Comparison of ENCODE assay signal across 9 cellular contexts in genomic region chr19:2540646-2541454, GRCh38.
A peak's percentile ranks its signal among the peaks of the same experiment; 100 is the strongest.
DNase-seq lines count a peak whose midpoint lies in the region; ATAC-seq and TF ChIP-seq lines count a peak whose summit lies in the region.
"Had no signal": no experiment of that assay in that cellular context is flagged by ENCODE, and none has a peak within 500 bp of the region (broad histone marks: within the 10 kb centered on the region; RNA-seq: fewer than 3 reads in every experiment).

No MANE protein-coding gene starts in this region.

- H3K36me3 ChIP-seq in MG63, result no peaks in the 10 kb centered on the region

- no peaks in the 10 kb centered on the region for H3K9me3 ChIP-seq in MG63

- H3K27ac Mint-ChIP-seq in mesothelial cell of epicardium, result peak overlapping the region; percentile 99

- H3K4me3 Mint-ChIP-seq in mesothelial cell of epicardium, result peak overlapping the region; percentile 31

- peaks cover 45% of the 10 kb centered on the region for H3K4me1 Mint-ChIP-seq in mesothelial cell of epicardium

- H3K27me3 Mint-ChIP-seq in mesothelial cell of epicardium (ENCODE audit: low read depth), result no peaks in the 10 kb centered on the region

- no peaks in the 10 kb centered on the region for H3K36me3 Mint-ChIP-seq in mesothelial cell of epicardium

- peak overlapping the region; percentile 18; the same call in 1 of the 2 replicates for H3K4me3 ChIP-seq in MG63

- no peak for TF ChIP-seq CTCF in mesothelial cell of epicardium (IDR thresholded peaks at IDR 0.05; ENCODE audit: unreplicated experiment)

- peak; percentile 67 for DNase-seq in 8988T
- peak; percentile 97 for DNase-seq in MG63
- DNase-seq in epidermal melanocyte (ENCODE audit: insufficient read length, low spot score), result peak; percentile 84
- DNase-seq in mesothelial cell of epicardium (ENCODE audit: low spot score in 2 of 2, unreplicated experiment in 2 of 2), result peak; percentile 89 to 94
- no peak for DNase-seq in NCI-H187 treated with DMSO at 0.1 percent for 48 hours (lab: John Stamatoyannopoulos, UW)
- no peak for DNase-seq in stimulated activated naive CD4-positive, alpha-beta T cell (lab: John Stamatoyannopoulos, UW)
- DNase-seq: DND-41 had no signal

- no peaks in the 10 kb centered on the region for H3K27me3 ChIP-seq in MG63

- H3K9me3 Mint-ChIP-seq in mesothelial cell of epicardium, result no peaks in the 10 kb centered on the region

- ATAC-seq in HG02571 (IDR thresholded peaks at IDR 0.05; ENCODE audit: unreplicated experiment) (no peak), GM21528 (IDR thresholded peaks at IDR 0.05; ENCODE audit: low FRiP score, unreplicated experiment) (no peak)

Comparison
In these comparisons a context has a peak if more than half of its experiments do, and no peak if none do; other contexts are left out.
1. DNase-seq: peak in 8988T (single experiment), MG63 (single experiment), epidermal melanocyte (single experiment) and mesothelial cell of epicardium (2 of 2); none in NCI-H187 treated with DMSO at 0.1 percent for 48 hours (single experiment) and stimulated activated naive CD4-positive, alpha-beta T cell (0 of 6).